ENCODE assay signal across 8 cellular contexts in genomic region chr1:42657981-42658879, GRCh38. TPM values are rescaled to one million over a fixed set of nuclear protein-coding genes. Genes with fewer than 3 reads are reported as not detected.
DNase-seq lines count a peak whose midpoint lies in the region; ATAC-seq, FAIRE-seq and TF ChIP-seq lines count a peak whose summit lies in the region.

TSS of gene PPIH (plus strand) at chr1:42658423. CDS start at chr1:42658447, 24 bp downstream.

- no peak within 1 kb of the TSS for H3K27ac ChIP-seq in H9 (ENCODE audit: insufficient read length, low read depth, low read length)
- peak within 1 kb of the TSS; percentile 75 for H3K27ac ChIP-seq in MM.1S (ENCODE audit: low read length)

- H3K36me3 Mint-ChIP-seq in H9 (ENCODE audit: insufficient read depth in 1 of 3, low read depth in 3 of 3) (peaks cover 5 to 34% (median 28%) of the 10 kb centered on the region in 3 experiments; a peak in 5 of 7 replicates), nephron progenitor cell (ENCODE audit: low read depth) (peaks cover 20% of the 10 kb centered on the region)

- H4K5ac ChIP-seq in H9 (ENCODE audit: insufficient read length, low read depth, low read length) = no peak within 1 kb of the TSS

- WGBS in H9 (ENCODE audit: extremely low coverage, insufficient read length, low lambda C conversion rate) = no CpG with 5 or more reads among the region's 53 CpGs

- H4K20me1 ChIP-seq in H9 (ENCODE audit: control insufficient read depth, insufficient read depth, insufficient read length) (no peaks in the 10 kb centered on the region), MM.1S (ENCODE audit: insufficient read depth, low read length) (no peaks in the 10 kb centered on the region)

- no peak within 1 kb of the TSS for H2BK15ac ChIP-seq in H9 (ENCODE audit: low read depth, low read length)

- no peaks in the 10 kb centered on the region for H3K9me2 ChIP-seq in MM.1S (replicated peaks; ENCODE audit: insufficient read depth, low read length)

- H2BK120ac ChIP-seq in H9 (ENCODE audit: low read depth, low read length, poor library complexity, severe bottlenecking) = no peak within 1 kb of the TSS

- peak within 1 kb of the TSS; percentile 97 to 98 (median 97) for H3K27ac Mint-ChIP-seq in H9
- H3K27ac Mint-ChIP-seq in nephron progenitor cell = peak within 1 kb of the TSS; percentile 98
- peak within 1 kb of the TSS; percentile 96 to 99 for H3K27ac Mint-ChIP-seq in stimulated activated naive CD8-positive, alpha-beta T cell treated with anti-CD3 and anti-CD28 coated beads, Interleukin-15, amount 100 ng/mL, for 72 hours

- H3F3A ChIP-seq in MM.1S (ENCODE audit: insufficient read depth, low read length) = peaks cover 23% of the 10 kb centered on the region

- no peak within 1 kb of the TSS for H2BK20ac ChIP-seq in H9 (ENCODE audit: low read depth, low read length, poor library complexity, severe bottlenecking)

- no peak within 1 kb of the TSS for H3K18ac ChIP-seq in H9 (ENCODE audit: insufficient read length, low read depth, low read length)

- H3K9ac ChIP-seq in H9 (ENCODE audit: extremely low read depth, insufficient read length, low read length) (peak within 1 kb of the TSS; percentile 87), MM.1S (ENCODE audit: low read length) (peak within 1 kb of the TSS; percentile 67)

- H3K9me3 ChIP-seq in H9 (ENCODE audit: control insufficient read depth, low read depth, low read length) (no peaks in the 10 kb centered on the region), MM.1S (replicated peaks; ENCODE audit: insufficient read depth, low read length) (no peaks in the 10 kb centered on the region)

- no peak within 1 kb of the TSS for H3K56ac ChIP-seq in H9 (ENCODE audit: insufficient read length, low read depth, low read length)

- H3K4me1 Mint-ChIP-seq in H9 = peaks cover 12 to 13% of the 10 kb centered on the region in 2 experiments
- H3K4me1 Mint-ChIP-seq in nephron progenitor cell = peaks cover 32% of the 10 kb centered on the region
- H3K4me1 Mint-ChIP-seq in stimulated activated naive CD8-positive, alpha-beta T cell treated with anti-CD3 and anti-CD28 coated beads, Interleukin-15, amount 100 ng/mL, for 72 hours = peaks cover 40% of the 10 kb centered on the region

- peak within 1 kb of the TSS; percentile 34; the same call in 1 of the 2 replicates for H3K14ac ChIP-seq in H9 (ENCODE audit: insufficient read depth, low read length)

- H3K23me2 ChIP-seq in H9 (ENCODE audit: insufficient read length, low read depth, low read length, poor library complexity, severe bottlenecking) = peaks cover 10% of the 10 kb centered on the region

- H3K4ac ChIP-seq in H9 (ENCODE audit: low read depth, low read length) = no peak within 1 kb of the TSS

- H3K27me3 Mint-ChIP-seq in H9 (ENCODE audit: low read depth) (peaks cover 14% of the 10 kb centered on the region), nephron progenitor cell (ENCODE audit: low read depth, poor library complexity) (peaks cover 23% of the 10 kb centered on the region)
- no peaks in the 10 kb centered on the region for H3K27me3 Mint-ChIP-seq in stimulated activated naive CD8-positive, alpha-beta T cell treated with anti-CD3 and anti-CD28 coated beads, Interleukin-15, amount 100 ng/mL, for 72 hours

- H4K91ac ChIP-seq in H9 (ENCODE audit: insufficient read length, low read depth, low read length) = no peak within 1 kb of the TSS

- H3K27me3 ChIP-seq in H9 (ENCODE audit: insufficient read depth, low read length) (no peaks in the 10 kb centered on the region), MM.1S (replicated peaks; ENCODE audit: insufficient read depth, low read length) (no peaks in the 10 kb centered on the region)

- DNase-seq in H9 (peak; percentile 96), MM.1S (peak; percentile 96), SIG-M5 (lab: John Stamatoyannopoulos, UW) (peak; percentile 62), activated gamma-delta T cell (lab: John Stamatoyannopoulos, UW) (peak; percentile 86), fibroblast of the conjunctiva (ENCODE audit: low read depth) (peak; percentile 77), nephron progenitor cell (peak; percentile 94)
- peak; percentile 92 to 95 for DNase-seq in stimulated activated naive CD8-positive, alpha-beta T cell treated with anti-CD3 and anti-CD28 coated beads, Interleukin-15, amount 100 ng/mL, for 72 hours

- H3K9me3 Mint-ChIP-seq in H9 (no peaks in the 10 kb centered on the region), nephron progenitor cell (no peaks in the 10 kb centered on the region)
- no peaks in the 10 kb centered on the region for H3K9me3 Mint-ChIP-seq in stimulated activated naive CD8-positive, alpha-beta T cell treated with anti-CD3 and anti-CD28 coated beads, Interleukin-15, amount 100 ng/mL, for 72 hours

- H3K4me3 Mint-ChIP-seq in H9 (peak within 1 kb of the TSS; percentile 93 to 99), nephron progenitor cell (peak within 1 kb of the TSS; percentile 94)
- peak within 1 kb of the TSS; percentile 94 to 98 for H3K4me3 Mint-ChIP-seq in stimulated activated naive CD8-positive, alpha-beta T cell treated with anti-CD3 and anti-CD28 coated beads, Interleukin-15, amount 100 ng/mL, for 72 hours

- no peak within 1 kb of the TSS for H2BK5ac ChIP-seq in H9 (ENCODE audit: insufficient read length, low read length)

- H3K79me1 ChIP-seq in H9 (ENCODE audit: insufficient read depth, low read depth, low read length, poor library complexity, severe bottlenecking) = peaks cover 7% of the 10 kb centered on the region

- H3K79me2 ChIP-seq in H9 (ENCODE audit: insufficient read depth, low read length) (peaks cover 7% of the 10 kb centered on the region; the same call in 1 of the 2 replicates), MM.1S (ENCODE audit: low read length) (peaks cover 43% of the 10 kb centered on the region)

- ATAC-seq in stimulated activated naive CD8-positive, alpha-beta T cell treated with anti-CD3 and anti-CD28 coated beads, Interleukin-15, amount 100 ng/mL, for 72 hours = peak; percentile 99

- no peak within 1 kb of the TSS for H2AK5ac ChIP-seq in H9 (ENCODE audit: insufficient read length, low read length)

- H3K4me1 ChIP-seq in H9 (ENCODE audit: insufficient read depth, low read length) (no peaks in the 10 kb centered on the region; the same call in 1 of the 2 replicates), MM.1S (ENCODE audit: low read length) (peaks cover 29% of the 10 kb centered on the region)

- FAIRE-seq in G401.6 (lab: Jason Lieb, UNC) = peak; percentile 84

- no peak within 1 kb of the TSS for H3K23ac ChIP-seq in H9 (ENCODE audit: insufficient read length, low read depth, low read length)

- no peaks in the 10 kb centered on the region; the same call in 1 of the 2 replicates for H3K36me3 ChIP-seq in MM.1S (replicated peaks; ENCODE audit: insufficient read depth, low read length)

- no peak within 1 kb of the TSS for H2AFZ ChIP-seq in H9 (ENCODE audit: low read length)
- peak within 1 kb of the TSS; percentile 85 for H2AFZ ChIP-seq in MM.1S (ENCODE audit: low read length)

- no peak within 1 kb of the TSS for H4K8ac ChIP-seq in H9 (replicated peaks; ENCODE audit: insufficient read length, low read depth, low read length)

- peak within 1 kb of the TSS; percentile 99 for H3K4me3 ChIP-seq in MM.1S (ENCODE audit: low read length)

- H3T11ph ChIP-seq in H9 (ENCODE audit: low read length) = no peak within 1 kb of the TSS

- H2BK12ac ChIP-seq in H9 (ENCODE audit: insufficient read length, low read depth, low read length) = no peak within 1 kb of the TSS

- H3K4me2 ChIP-seq in H9 (ENCODE audit: insufficient read depth, insufficient read length, low read length) (peak within 1 kb of the TSS; percentile 99), MM.1S (ENCODE audit: low read depth, low read length) (peak within 1 kb of the TSS; percentile 86)

- TF ChIP-seq CTCF in H9 (conservative IDR thresholded peaks at IDR 0.05) = peak; percentile 32; the same call in 2 of the 3 replicates
- TF ChIP-seq CTCF in MM.1S (IDR thresholded peaks at IDR 0.05; ENCODE audit: low read length) = peak; percentile 5; the same call in 1 of the 2 replicates
- TF ChIP-seq CTCF in nephron progenitor cell (IDR thresholded peaks at IDR 0.05) = peak; percentile 20

RNA-seq across cellular contexts. Expression of gene PPIH, which starts in this region (rescaled TPM):
- total RNA-seq in H9 (2021) = 87.5 and 89.3 TPM in 2 replicates
